Comparison of ENCODE assay signal across 30 cellular contexts in the genomic region with DNA sequence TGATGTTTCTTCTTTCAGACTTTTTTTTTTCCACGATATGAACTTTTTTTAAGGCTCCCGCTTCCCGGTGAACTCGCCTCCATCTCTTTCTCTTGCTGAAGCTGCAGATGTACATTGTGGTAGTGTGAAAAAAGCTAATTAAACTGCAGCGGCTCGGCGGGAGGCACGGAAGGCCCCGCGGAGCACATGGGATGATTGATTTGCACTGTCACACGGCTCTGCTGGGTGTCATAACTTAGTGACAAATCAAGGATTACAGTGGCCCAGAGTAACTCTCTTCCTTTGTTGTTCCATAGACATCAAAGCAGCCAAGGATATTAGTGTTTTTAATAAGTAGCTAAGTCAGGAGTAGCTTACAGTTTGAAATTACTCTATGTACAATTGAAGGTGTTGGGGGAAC.
DNase-seq lines count a peak whose midpoint lies in the region; TF ChIP-seq lines count a peak whose summit lies in the region.
"Had no signal": no experiment of that assay in that cellular context is flagged by ENCODE, and none has a peak within 500 bp of the region (broad histone marks: within the 10 kb centered on the region; RNA-seq: fewer than 3 reads in every experiment).

No MANE protein-coding gene starts in this region.

- no peak overlapping the region for H3K14ac ChIP-seq in neuronal stem cell (ENCODE audit: low read length)

- intact Hi-C loops in tibial artery (cut with DNase I; ENCODE audit: low total_unique reads), result no loop called here

- peak overlapping the region; percentile 84 for H2AFZ ChIP-seq in neuronal stem cell (ENCODE audit: low read length)
- H2AFZ ChIP-seq: GM23338 had no signal

- no peak overlapping the region for H3K4ac ChIP-seq in neuronal stem cell (ENCODE audit: low read length)

- no peak overlapping the region for H4K8ac ChIP-seq in neuronal stem cell (ENCODE audit: low read depth, low read length)

- H3K27ac ChIP-seq in neuronal stem cell (replicated peaks; ENCODE audit: low read length), result no peak overlapping the region
- H3K27ac ChIP-seq in tibial artery, result no peak overlapping the region
- H3K27ac ChIP-seq: cardiac muscle cell, KMS-11, right atrium auricular region, testis, uterus had no signal

- H2BK5ac ChIP-seq in neuronal stem cell (ENCODE audit: low read length), result no peak overlapping the region

- H3K4me3 ChIP-seq in neuronal stem cell (ENCODE audit: low read length in 2 of 2) (no peak overlapping the region), tibial artery (no peak overlapping the region)
- H3K4me3 ChIP-seq: cardiac muscle cell, GM23338, MG63, right atrium auricular region, smooth muscle cell, testis, uterus had no signal

- no peak overlapping the region for H3K4me2 ChIP-seq in neuronal stem cell (ENCODE audit: insufficient read depth, low read length, poor library complexity, severe bottlenecking)
- H3K4me2 ChIP-seq: GM23338, KMS-11, smooth muscle cell had no signal

- peaks cover 3 to 8% of the 10 kb centered on the region in 2 donors for H3K9me3 ChIP-seq in neuronal stem cell (replicated peaks in 1 of 2; ENCODE audit: control insufficient read depth in 2 of 2, insufficient read depth in 1 of 2, low read depth in 1 of 2, low read length in 2 of 2)
- H3K9me3 ChIP-seq in tibial artery, result no peaks in the 10 kb centered on the region
- H3K9me3 ChIP-seq: MG63, right atrium auricular region, testis, uterus had no signal

- peak overlapping the region; percentile 29 for H3K18ac ChIP-seq in neuronal stem cell (ENCODE audit: low read length)

- no peak overlapping the region for H2BK15ac ChIP-seq in neuronal stem cell (ENCODE audit: low read length)

- no peaks in the 10 kb centered on the region for H3K36me3 ChIP-seq in neuronal stem cell (replicated peaks in 1 of 2; ENCODE audit: control insufficient read depth in 2 of 2, insufficient read depth in 2 of 2, low read length in 2 of 2)
- H3K36me3 ChIP-seq in tibial artery, result no peaks in the 10 kb centered on the region
- H3K36me3 ChIP-seq: cardiac muscle cell, MG63, right atrium auricular region, uterus had no signal

- no peak for TF ChIP-seq CTCF in tibial artery (IDR thresholded peaks at IDR 0.05)

- WGBS in neuronal stem cell (ENCODE audit: extremely low coverage in 2 of 2, insufficient read length in 2 of 2, insufficient replicate concordance in 1 of 2), 2 donors, result no CpG with 5 or more reads among the region's 11 CpGs

- H3K79me1 ChIP-seq in neuronal stem cell (ENCODE audit: low read depth, low read length), result no peaks in the 10 kb centered on the region

- no peak overlapping the region for H3K23ac ChIP-seq in neuronal stem cell (ENCODE audit: low read depth, low read length, poor library complexity)

- H4K91ac ChIP-seq in neuronal stem cell (ENCODE audit: low read depth, low read length, poor library complexity), result no peak overlapping the region

- no peak overlapping the region for H2BK12ac ChIP-seq in neuronal stem cell (ENCODE audit: low read length)

- DNase-seq in NCI-H82 (lab: John Stamatoyannopoulos, UW), result peak; percentile 32
- no peak for DNase-seq in NCI-H82 treated with DMSO at 0.1 percent for 48 hours (lab: John Stamatoyannopoulos, UW; ENCODE audit: unreplicated experiment)
- DNase-seq in NCI-H69 (lab: John Stamatoyannopoulos, UW), result peak; percentile 83
- DNase-seq in islet precursor cell, result peak; percentile 43
- DNase-seq in neuronal stem cell (ENCODE audit: low spot score), result no peak
- DNase-seq in activated effector memory CD4-positive, alpha-beta T cell treated with Interleukin-2 at 50 U/mL for 16 hours, result no peak
- no peak for DNase-seq in tibial artery
- no peak for DNase-seq in midbrain (lab: John Stamatoyannopoulos, UW)
- DNase-seq: 8988T; activated CD4-positive, alpha-beta memory T cell treated with anti-CD3 and anti-CD28 coated beads, Interleukin-2, amount 10 ng/mL, durations not matched to agents 7 days and 5 days; activated CD4-positive, CD25-positive, alpha-beta regulatory T cell treated with anti-CD3 and anti-CD28 coated beads, Interleukin-2, amount 50 U/mL, for 72 hours; activated CD8-positive, alpha-beta memory T cell treated with anti-CD3 and anti-CD28 coated beads, Interleukin-2, amount 50 U/mL, for 4 hours; anterior cingulate cortex; cortex of kidney; DMS79 treated with DMSO at 0.1 percent for 48 hours; foreskin fibroblast; GF-D8; MG63; naive thymus-derived CD8-positive, alpha-beta T cell; NCI-H2081 treated with DMSO at 0.1 percent for 48 hours; NCI-H774; SIG-M5; stimulated activated naive CD4-positive, alpha-beta T cell treated with Interleukin-2 at 50 U/mL for 16 hours; testis; uterus had no signal

- H3K27me3 ChIP-seq in neuronal stem cell (ENCODE audit: control insufficient read depth in 3 of 3, insufficient read depth in 3 of 3, low read depth in 1 of 3, low read length in 3 of 3) (no peaks in the 10 kb centered on the region), tibial artery (peaks cover 0 to 8% of the 10 kb centered on the region in 2 donors)
- H3K27me3 ChIP-seq: cardiac muscle cell, MG63, right atrium auricular region, testis, uterus had no signal

- H3K4me1 ChIP-seq in neuronal stem cell (ENCODE audit: control insufficient read depth in 2 of 2, insufficient read depth in 1 of 2, low read depth in 1 of 2, low read length in 2 of 2), result peaks cover 3 to 6% of the 10 kb centered on the region in 2 donors
- H3K4me1 ChIP-seq in tibial artery, result no peaks in the 10 kb centered on the region
- H3K4me1 ChIP-seq: right atrium auricular region, testis, uterus had no signal

- H2AK5ac ChIP-seq in neuronal stem cell (ENCODE audit: low read depth, low read length), result no peak overlapping the region

- H2BK120ac ChIP-seq in neuronal stem cell (ENCODE audit: low read depth, low read length), result no peak overlapping the region

- H3K9ac ChIP-seq in neuronal stem cell (ENCODE audit: low read depth, low read length, poor library complexity), result no peak overlapping the region
- H3K9ac ChIP-seq: KMS-11 had no signal

Comparison
In these comparisons a context has a peak if more than half of its experiments do, and no peak if none do; other contexts are left out.
1. DNase-seq: peak in NCI-H82 (single experiment), NCI-H69 (single experiment) and islet precursor cell (single experiment); none in NCI-H82 treated with DMSO at 0.1 percent for 48 hours (single experiment), neuronal stem cell (single experiment), activated effector memory CD4-positive, alpha-beta T cell treated with Interleukin-2 at 50 U/mL for 16 hours (single experiment), tibial artery (0 of 2) and midbrain (single experiment).